ENCODE assay signal across 16 cellular contexts in the genomic region with DNA sequence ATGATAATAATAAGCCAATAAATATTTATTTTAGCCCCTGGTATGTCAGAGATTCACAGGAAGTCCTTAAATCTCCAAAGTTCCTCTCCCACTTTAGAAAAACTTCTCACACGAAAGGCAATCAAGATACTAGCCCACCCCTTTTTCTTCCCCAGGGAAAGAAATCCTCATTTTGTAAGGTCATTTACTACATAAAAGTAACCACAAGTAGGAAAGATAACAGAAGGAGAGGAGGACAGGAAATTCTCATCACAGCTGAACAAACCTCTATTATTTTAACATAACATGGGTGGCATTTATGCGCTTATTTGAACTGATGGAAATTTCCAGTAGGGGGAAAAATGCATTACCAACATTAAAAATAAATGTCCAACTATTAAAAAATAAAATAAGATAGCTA. TPM values are rescaled to one million over a fixed set of nuclear protein-coding genes. Genes with fewer than 3 reads are reported as not detected.
DNase-seq lines count a peak whose midpoint lies in the region; ATAC-seq, FAIRE-seq and TF ChIP-seq lines count a peak whose summit lies in the region.
"Had no signal": no experiment of that assay in that cellular context is flagged by ENCODE, and none has a peak within 500 bp of the region (broad histone marks: within the 10 kb centered on the region; RNA-seq: fewer than 3 reads in every experiment).

No MANE protein-coding gene starts in this region.

- no TSS peak for BruUV-seq in A673 (replicated peaks; lab: Mats Ljungman, UMichigan)

- H3K4me2 ChIP-seq in GM23248 (ENCODE audit: unreplicated experiment) (no peak overlapping the region), astrocyte (ENCODE audit: low read length) (peak overlapping the region; percentile 50)

- no peaks in the 10 kb centered on the region for H3K36me3 Mint-ChIP-seq in astrocyte (ENCODE audit: low read depth, unreplicated experiment)

- peaks cover 16% of the 10 kb centered on the region for H3K4me1 Mint-ChIP-seq in astrocyte (ENCODE audit: low read depth, unreplicated experiment)

- H3K9me3 ChIP-seq in A673 (ENCODE audit: low read depth, low read length, poor library complexity, severe bottlenecking) (no peaks in the 10 kb centered on the region), GM23248 (ENCODE audit: low read depth) (no peaks in the 10 kb centered on the region), astrocyte (ENCODE audit: insufficient read depth, low read depth, low read length) (no peaks in the 10 kb centered on the region), BE2C (no peaks in the 10 kb centered on the region), mucosa of descending colon (no peaks in the 10 kb centered on the region), heart left ventricle (no peaks in the 10 kb centered on the region)
- H3K9me3 ChIP-seq: esophagus muscularis mucosa had no signal

- peaks cover 11% of the 10 kb centered on the region for H3K4me1 ChIP-seq in A673 (ENCODE audit: insufficient read depth, low read length, poor library complexity, severe bottlenecking)
- H3K4me1 ChIP-seq in GM23248 (ENCODE audit: insufficient read depth), result peaks cover 12% of the 10 kb centered on the region; the same call in 1 of the 2 replicates
- H3K4me1 ChIP-seq in astrocyte (ENCODE audit: insufficient read depth, low read length), result peaks cover 8% of the 10 kb centered on the region
- no peaks in the 10 kb centered on the region for H3K4me1 ChIP-seq in BE2C
- H3K4me1 ChIP-seq in mucosa of descending colon (ENCODE audit: low read depth), result peaks cover 17% of the 10 kb centered on the region
- peaks cover 0 to 33% (median 8%) of the 10 kb centered on the region in 12 donors for H3K4me1 ChIP-seq in heart left ventricle

- WGBS in GM23248 (ENCODE audit: low coverage in 1 of 2, low lambda C conversion rate in 2 of 2, missing lambda C conversion rate in 2 of 2), 2 experiments, result 93 to 96% methylated on average over 2 of the region's 2 CpGs
- 79 to 85% (median 82%) methylated on average over 2 of the region's 2 CpGs for WGBS in heart left ventricle, 4 donors

- H3K27me3 Mint-ChIP-seq in astrocyte (ENCODE audit: low read depth, unreplicated experiment), result no peaks in the 10 kb centered on the region
- H3K27me3 Mint-ChIP-seq: activated naive CD4-positive, alpha-beta T cell treated with anti-CD3 and anti-CD28 coated beads, Interleukin-2, amount 10 ng/mL, durations not matched to agents 7 days and 5 days had no signal

- H3K9me3 Mint-ChIP-seq in astrocyte (ENCODE audit: unreplicated experiment), result no peaks in the 10 kb centered on the region
- H3K9me3 Mint-ChIP-seq: activated naive CD4-positive, alpha-beta T cell treated with anti-CD3 and anti-CD28 coated beads, Interleukin-2, amount 10 ng/mL, durations not matched to agents 7 days and 5 days; brain had no signal

- H3K79me2 ChIP-seq in GM23248 (ENCODE audit: insufficient read depth) (peaks cover 90% of the 10 kb centered on the region), astrocyte (ENCODE audit: insufficient read depth, low read length) (peaks cover 78% of the 10 kb centered on the region)

- no peaks in the 10 kb centered on the region for H3K36me3 ChIP-seq in A673 (ENCODE audit: insufficient read depth, low read length, poor library complexity, severe bottlenecking)
- H3K36me3 ChIP-seq in GM23248 (ENCODE audit: low read depth), result no peaks in the 10 kb centered on the region
- H3K36me3 ChIP-seq in astrocyte (ENCODE audit: insufficient read depth, low read length), result no peaks in the 10 kb centered on the region
- H3K36me3 ChIP-seq in BE2C, result no peaks in the 10 kb centered on the region
- no peaks in the 10 kb centered on the region for H3K36me3 ChIP-seq in mucosa of descending colon (ENCODE audit: low read depth)
- peaks cover 0 to 1% (median 0%) of the 10 kb centered on the region in 9 donors for H3K36me3 ChIP-seq in heart left ventricle

- H3F3A ChIP-seq in GM23248 (ENCODE audit: insufficient read depth), result peaks cover 9% of the 10 kb centered on the region

- CTCF ChIA-PET in A673 (lab: Charles Lee), result no interaction called here

- ATAC-seq in mucosa of descending colon (no peak), heart left ventricle (no peak)

- intact Hi-C loops in A673 (cut with micrococcal nuclease; ENCODE audit: unreplicated experiment) (no loop called here), mucosa of descending colon (cut with DNase I, micrococcal nuclease) (no loop called here), heart left ventricle (cut with DNase I) (loop anchor here in 2 of 10 donors (5.0 to 10.0 kb wide), 2 partner anchors 42 to 64 kb away; no protein-coding TSS in a partner anchor)

- peak overlapping the region; percentile 2; the same call in 1 of the 2 replicates for H3K9ac ChIP-seq in GM23248
- no peak overlapping the region for H3K9ac ChIP-seq in astrocyte (ENCODE audit: low read length)

- H3K9me2 ChIP-seq in GM23248 (ENCODE audit: insufficient read depth), result no peaks in the 10 kb centered on the region

- no peak overlapping the region for H2AFZ ChIP-seq in GM23248
- no peak overlapping the region for H2AFZ ChIP-seq in astrocyte (ENCODE audit: low read depth, low read length)

- no peak for FAIRE-seq in astrocyte (lab: Jason Lieb, UNC)
- FAIRE-seq: GM18507 had no signal

- H3K27me3 ChIP-seq in A673 (replicated peaks; ENCODE audit: insufficient read depth, low read depth, low read length, poor library complexity), result no peaks in the 10 kb centered on the region
- no peaks in the 10 kb centered on the region for H3K27me3 ChIP-seq in GM23248 (replicated peaks; ENCODE audit: insufficient read depth)
- no peaks in the 10 kb centered on the region for H3K27me3 ChIP-seq in astrocyte (ENCODE audit: insufficient read depth, low read length)
- H3K27me3 ChIP-seq in BE2C, result no peaks in the 10 kb centered on the region
- no peaks in the 10 kb centered on the region for H3K27me3 ChIP-seq in heart left ventricle
- H3K27me3 ChIP-seq: esophagus muscularis mucosa had no signal

- H3K27ac ChIP-seq in A673 (ENCODE audit: low read depth, low read length, poor library complexity, severe bottlenecking), result peak overlapping the region; percentile 67
- no peak overlapping the region for H3K27ac ChIP-seq in GM23248
- no peak overlapping the region for H3K27ac ChIP-seq in astrocyte (ENCODE audit: low read depth, low read length)
- H3K27ac ChIP-seq in heart left ventricle, result no peak overlapping the region
- H3K27ac ChIP-seq: esophagus muscularis mucosa, HL-60 had no signal

- TF ChIP-seq CTCF in A673 (conservative IDR thresholded peaks at IDR 0.05; ENCODE audit: low read depth, low read length) (no peak), astrocyte (IDR thresholded peaks at IDR 0.05; ENCODE audit: insufficient read depth, low read depth, low read length) (no peak), BE2C (IDR thresholded peaks at IDR 0.05; ENCODE audit: low read depth, low read length) (no peak), mucosa of descending colon (IDR thresholded peaks at IDR 0.05) (no peak), heart left ventricle (IDR thresholded peaks at IDR 0.05) (no peak)

- H3K27ac Mint-ChIP-seq in astrocyte (ENCODE audit: unreplicated experiment), result no peak overlapping the region

- no peak overlapping the region for H3K4me3 Mint-ChIP-seq in astrocyte (ENCODE audit: unreplicated experiment)

- H4K20me1 ChIP-seq in GM23248 (ENCODE audit: insufficient read depth), result no peaks in the 10 kb centered on the region
- H4K20me1 ChIP-seq in astrocyte (ENCODE audit: insufficient read depth, low read length), result peaks cover 32% of the 10 kb centered on the region

- no peak for TF ChIP-seq POLR2A in heart left ventricle (IDR thresholded peaks at IDR 0.05)

- POLR2A ChIA-PET in A673 (lab: Charles Lee; ENCODE audit: low non-redundant PET), result no interaction called here

- H3K4me3 ChIP-seq in A673 (ENCODE audit: low read depth, low read length, poor library complexity, severe bottlenecking), result no peak overlapping the region
- H3K4me3 ChIP-seq in GM23248, result no peak overlapping the region
- no peak overlapping the region for H3K4me3 ChIP-seq in astrocyte (ENCODE audit: insufficient read depth, low read depth, low read length)
- H3K4me3 ChIP-seq in BE2C (ENCODE audit: low read depth, low read length), result no peak overlapping the region
- H3K4me3 ChIP-seq in mucosa of descending colon, result no peak overlapping the region
- no peak overlapping the region for H3K4me3 ChIP-seq in heart left ventricle
- H3K4me3 ChIP-seq: esophagus muscularis mucosa had no signal

- in situ Hi-C loops in GM23248 (cut with MboI), result no loop called here

- peak; percentile 74 for DNase-seq in A673 (ENCODE audit: low spot score)
- DNase-seq in GM23248, result no peak
- no peak for DNase-seq in astrocyte (ENCODE audit: low read depth)
- peak; percentile 40 for DNase-seq in iris pigment epithelial cell (ENCODE audit: low read depth)
- DNase-seq in BE2C, result no peak
- no peak for DNase-seq in mucosa of descending colon
- no peak for DNase-seq in heart left ventricle
- DNase-seq: activated CD4-positive, alpha-beta T cell treated with anti-CD3 and anti-CD28 coated beads, Interleukin-2, amount 50 U/mL, for 1 hour; activated naive CD4-positive, alpha-beta T cell treated with anti-CD3 and anti-CD28 coated beads, Interleukin-2, amount 10 ng/mL, durations not matched to agents 7 days and 5 days; COR-L47; EL; NCI-H187 treated with DMSO at 0.1 percent for 48 hours had no signal

RNA-seq across cellular contexts. Expression of a gene that starts 3.4 kb away (rescaled TPM):
- total RNA-seq in A673 (2021), result 27.3 and 31.8 TPM in 2 replicates
- 7.6 and 12.9 TPM in 2 replicates for total RNA-seq in GM23248 (2014; rRNA removed; shearing (Covaris generic))
- 11.1 and 11.4 TPM in 2 replicates for polyA plus RNA-seq in GM23248 (2016; fragmentation: Nextera tagmentation; extraction: Ambion mirVana)
- total RNA-seq in astrocyte, result 51.4 and 53.0 TPM in 2 replicates
- polyA plus RNA-seq in BE2C (2012; ENCODE audit: insufficient read depth, insufficient read length, low read depth), result 13.9 TPM
- 10 to 100 TPM; 25.3 to 40.0 (median 30.0) TPM for total RNA-seq in mucosa of descending colon
- 10 to 100 TPM; 14.4 to 33.2 (median 16.7) TPM for total RNA-seq in heart left ventricle
- polyA plus RNA-seq in heart left ventricle, result 10 to 100 TPM in 1 of 2 donors, 1 to 10 TPM in 1; 9.2 to 28.1 TPM

RNA-seq across cellular contexts. Expression of a gene that starts 15.6 kb away (rescaled TPM):
- total RNA-seq in A673 (2021), result 80.5 and 85.2 TPM in 2 replicates
- 34.8 and 40.2 TPM in 2 replicates for total RNA-seq in GM23248 (2014; rRNA removed; shearing (Covaris generic))
- 58.1 and 60.0 TPM in 2 replicates for polyA plus RNA-seq in GM23248 (2016; fragmentation: Nextera tagmentation; extraction: Ambion mirVana)
- total RNA-seq in astrocyte, result 38.2 and 38.4 TPM in 2 replicates
- 47.0 TPM for polyA plus RNA-seq in BE2C (2012; ENCODE audit: insufficient read depth, insufficient read length, low read depth)
- 10 to 100 TPM; 28.6 to 38.7 (median 35.9) TPM for total RNA-seq in mucosa of descending colon
- total RNA-seq in heart left ventricle, result 10 to 100 TPM; 28.0 to 78.2 (median 41.1) TPM
- 10 to 100 TPM; 35.5 to 63.9 TPM for polyA plus RNA-seq in heart left ventricle

RNA-seq across cellular contexts. Expression of a gene that starts 58.3 kb away (rescaled TPM):
- total RNA-seq in A673 (2021) (79.1 and 112 TPM in 2 replicates), astrocyte (84.4 and 87.3 TPM in 2 replicates), mucosa of descending colon (10 to 100 TPM; 87.9 to 98.0 (median 89.8) TPM), heart left ventricle (100 to 1,000 TPM in 3 of 9 donors, 10 to 100 TPM in 6; 81.1 to 139 (median 95.2) TPM)
- 28.6 and 33.2 TPM in 2 replicates for total RNA-seq in GM23248 (2014; rRNA removed; shearing (Covaris generic))
- polyA plus RNA-seq in GM23248 (2016; fragmentation: Nextera tagmentation; extraction: Ambion mirVana) (55.0 TPM in 2 replicates), heart left ventricle (10 to 100 TPM; 52.7 to 68.5 TPM)
- 53.5 TPM for polyA plus RNA-seq in BE2C (2012; ENCODE audit: insufficient read depth, insufficient read length, low read depth)

Comparison
In these comparisons a context has a peak if more than half of its experiments do, and no peak if none do; other contexts are left out.
1. DNase-seq: peak in A673 (single experiment) and iris pigment epithelial cell (single experiment); none in GM23248 (single experiment), astrocyte (single experiment), BE2C (single experiment), mucosa of descending colon (0 of 3) and heart left ventricle (0 of 5).